Comparison of ENCODE assay signal across 1 cellular context in the genomic region with DNA sequence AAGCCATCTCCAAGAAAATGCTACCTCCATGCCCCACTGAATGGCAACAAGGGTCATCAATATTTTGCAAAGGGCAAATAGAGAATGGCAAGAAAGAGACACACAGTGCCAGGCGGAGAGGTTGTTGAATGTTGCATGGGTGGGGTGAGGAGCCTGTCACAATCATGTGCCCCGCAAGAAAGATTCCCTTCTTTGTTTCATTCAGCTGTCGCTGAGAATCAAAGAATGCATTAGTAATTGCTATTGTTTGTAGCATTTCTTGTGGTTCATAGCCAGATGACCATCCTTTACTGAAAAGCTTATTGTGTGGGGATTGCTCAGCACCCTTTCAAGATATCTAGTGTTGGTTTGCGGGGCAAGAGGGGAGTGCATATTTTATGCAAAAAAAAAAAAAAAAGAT.
TF ChIP-seq lines count a peak whose summit lies in the region.

No MANE protein-coding gene starts in this region.

TF ChIP-seq in GM23338, 12 proteins besides CTCF, POLR2A, EP300 and RAD21 (continued from another document):
- TF ChIP-seq, protein P1, sequence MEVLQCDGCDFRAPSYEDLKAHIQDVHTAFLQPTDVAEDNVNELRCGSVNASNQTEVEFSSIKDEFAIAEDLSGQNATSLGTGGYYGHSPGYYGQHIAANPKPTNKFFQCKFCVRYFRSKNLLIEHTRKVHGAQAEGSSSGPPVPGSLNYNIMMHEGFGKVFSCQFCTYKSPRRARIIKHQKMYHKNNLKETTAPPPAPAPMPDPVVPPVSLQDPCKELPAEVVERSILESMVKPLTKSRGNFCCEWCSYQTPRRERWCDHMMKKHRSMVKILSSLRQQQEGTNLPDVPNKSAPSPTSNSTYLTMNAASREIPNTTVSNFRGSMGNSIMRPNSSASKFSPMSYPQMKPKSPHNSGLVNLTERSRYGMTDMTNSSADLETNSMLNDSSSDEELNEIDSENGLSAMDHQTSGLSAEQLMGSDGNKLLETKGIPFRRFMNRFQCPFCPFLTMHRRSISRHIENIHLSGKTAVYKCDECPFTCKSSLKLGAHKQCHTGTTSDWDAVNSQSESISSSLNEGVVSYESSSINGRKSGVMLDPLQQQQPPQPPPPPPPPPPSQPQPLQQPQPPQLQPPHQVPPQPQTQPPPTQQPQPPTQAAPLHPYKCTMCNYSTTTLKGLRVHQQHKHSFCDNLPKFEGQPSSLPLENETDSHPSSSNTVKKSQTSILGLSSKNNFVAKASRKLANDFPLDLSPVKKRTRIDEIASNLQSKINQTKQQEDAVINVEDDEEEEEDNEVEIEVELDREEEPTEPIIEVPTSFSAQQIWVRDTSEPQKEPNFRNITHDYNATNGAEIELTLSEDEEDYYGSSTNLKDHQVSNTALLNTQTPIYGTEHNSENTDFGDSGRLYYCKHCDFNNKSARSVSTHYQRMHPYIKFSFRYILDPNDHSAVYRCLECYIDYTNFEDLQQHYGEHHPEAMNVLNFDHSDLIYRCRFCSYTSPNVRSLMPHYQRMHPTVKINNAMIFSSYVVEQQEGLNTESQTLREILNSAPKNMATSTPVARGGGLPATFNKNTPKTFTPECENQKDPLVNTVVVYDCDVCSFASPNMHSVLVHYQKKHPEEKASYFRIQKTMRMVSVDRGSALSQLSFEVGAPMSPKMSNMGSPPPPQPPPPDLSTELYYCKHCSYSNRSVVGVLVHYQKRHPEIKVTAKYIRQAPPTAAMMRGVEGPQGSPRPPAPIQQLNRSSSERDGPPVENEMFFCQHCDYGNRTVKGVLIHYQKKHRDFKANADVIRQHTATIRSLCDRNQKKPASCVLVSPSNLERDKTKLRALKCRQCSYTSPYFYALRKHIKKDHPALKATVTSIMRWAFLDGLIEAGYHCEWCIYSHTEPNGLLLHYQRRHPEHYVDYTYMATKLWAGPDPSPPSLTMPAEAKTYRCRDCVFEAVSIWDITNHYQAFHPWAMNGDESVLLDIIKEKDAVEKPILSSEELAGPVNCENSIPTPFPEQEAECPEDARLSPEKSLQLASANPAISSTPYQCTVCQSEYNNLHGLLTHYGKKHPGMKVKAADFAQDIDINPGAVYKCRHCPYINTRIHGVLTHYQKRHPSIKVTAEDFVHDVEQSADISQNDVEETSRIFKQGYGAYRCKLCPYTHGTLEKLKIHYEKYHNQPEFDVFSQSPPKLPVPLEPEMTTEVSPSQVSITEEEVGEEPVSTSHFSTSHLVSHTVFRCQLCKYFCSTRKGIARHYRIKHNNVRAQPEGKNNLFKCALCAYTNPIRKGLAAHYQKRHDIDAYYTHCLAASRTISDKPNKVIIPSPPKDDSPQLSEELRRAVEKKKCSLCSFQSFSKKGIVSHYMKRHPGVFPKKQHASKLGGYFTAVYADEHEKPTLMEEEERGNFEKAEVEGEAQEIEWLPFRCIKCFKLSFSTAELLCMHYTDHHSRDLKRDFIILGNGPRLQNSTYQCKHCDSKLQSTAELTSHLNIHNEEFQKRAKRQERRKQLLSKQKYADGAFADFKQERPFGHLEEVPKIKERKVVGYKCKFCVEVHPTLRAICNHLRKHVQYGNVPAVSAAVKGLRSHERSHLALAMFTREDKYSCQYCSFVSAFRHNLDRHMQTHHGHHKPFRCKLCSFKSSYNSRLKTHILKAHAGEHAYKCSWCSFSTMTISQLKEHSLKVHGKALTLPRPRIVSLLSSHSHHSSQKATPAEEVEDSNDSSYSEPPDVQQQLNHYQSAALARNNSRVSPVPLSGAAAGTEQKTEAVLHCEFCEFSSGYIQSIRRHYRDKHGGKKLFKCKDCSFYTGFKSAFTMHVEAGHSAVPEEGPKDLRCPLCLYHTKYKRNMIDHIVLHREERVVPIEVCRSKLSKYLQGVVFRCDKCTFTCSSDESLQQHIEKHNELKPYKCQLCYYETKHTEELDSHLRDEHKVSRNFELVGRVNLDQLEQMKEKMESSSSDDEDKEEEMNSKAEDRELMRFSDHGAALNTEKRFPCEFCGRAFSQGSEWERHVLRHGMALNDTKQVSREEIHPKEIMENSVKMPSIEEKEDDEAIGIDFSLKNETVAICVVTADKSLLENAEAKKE (CRISPR knock-in tag; IDR thresholded peaks at IDR 0.05), result no peak
- no peak for TF ChIP-seq ZNF331 (CRISPR knock-in tag; IDR thresholded peaks at IDR 0.05; ENCODE audit: low read depth)
- TF ChIP-seq EZH2 (IDR thresholded peaks at IDR 0.05; ENCODE audit: low read depth, unreplicated experiment), result no peak
TF ChIP-seq in GM23338: peak in this region for 0.
